8 cellular contexts compared by ENCODE assay signal in the genomic region with DNA sequence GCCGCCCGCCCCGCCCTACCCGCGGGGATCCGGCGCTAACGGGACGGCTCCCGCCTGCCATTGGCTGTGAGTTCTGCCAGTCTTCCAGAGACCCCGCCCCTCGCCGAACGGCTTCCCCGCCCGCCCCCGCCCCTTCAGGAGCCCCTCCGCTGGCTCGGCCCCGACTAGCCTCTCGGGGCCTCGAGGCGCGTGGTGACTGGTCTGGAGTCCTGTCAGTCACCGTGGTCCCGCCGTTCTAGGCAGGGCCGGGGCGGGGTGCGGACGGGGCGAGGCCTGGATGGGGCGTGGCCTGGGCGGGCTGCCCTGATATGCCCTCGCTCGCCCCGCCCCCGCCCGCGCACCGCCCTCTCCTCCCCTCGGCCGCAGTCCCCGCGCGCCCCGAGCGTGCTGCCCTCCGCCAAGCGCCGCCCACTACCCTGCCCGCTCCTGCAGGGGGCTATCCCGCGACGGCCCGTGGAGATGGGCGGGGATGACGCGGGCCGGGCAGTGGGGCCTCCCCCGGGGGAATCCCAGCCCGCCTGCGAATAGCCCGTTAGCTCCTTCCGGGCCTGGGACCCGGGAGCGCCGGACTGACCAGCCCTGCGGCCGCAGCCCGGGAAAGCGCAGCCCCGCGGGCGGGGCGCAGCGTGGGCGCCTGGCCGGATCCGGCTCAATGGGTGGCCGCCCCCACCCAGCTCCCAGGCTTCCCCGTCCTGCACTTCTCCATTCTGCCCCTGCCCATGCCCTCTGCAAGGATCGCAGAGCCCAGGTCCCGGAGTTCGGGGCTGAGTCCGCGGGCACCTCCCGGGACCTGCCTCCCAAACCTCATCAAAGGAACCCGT. TPM values are rescaled to one million over a fixed set of nuclear protein-coding genes. Genes with fewer than 3 reads are reported as not detected.
DNase-seq lines count a peak whose midpoint lies in the region; ATAC-seq, FAIRE-seq and TF ChIP-seq lines count a peak whose summit lies in the region.

No MANE protein-coding gene starts in this region.

- dilution Hi-C loops in keratinocyte (cut with MboI; ENCODE audit: extremely low pct_ligation_motif_present, low sequenced_read_pairs) = no loop called here

- ATAC-seq in GM19043 (IDR thresholded peaks at IDR 0.05; ENCODE audit: low read depth, unreplicated experiment) (peak; percentile 87), HG03342 (IDR thresholded peaks at IDR 0.05; ENCODE audit: unreplicated experiment) (peak; percentile 95)

- H3K4me1 ChIP-seq in keratinocyte (ENCODE audit: control insufficient read depth, extremely low read depth, insufficient read depth, low read length) = peaks cover 16% of the 10 kb centered on the region

- H3K4me3 ChIP-seq in AG10803 (ENCODE audit: low read length) = peak overlapping the region; percentile 88
- peak overlapping the region; percentile 77 to 95 (median 84) for H3K4me3 ChIP-seq in keratinocyte (ENCODE audit: control insufficient read depth in 2 of 3, extremely low read depth in 1 of 3, insufficient read depth in 2 of 3, low read depth in 1 of 3, low read length in 3 of 3)

- peak overlapping the region; percentile 78 for H3K9ac ChIP-seq in keratinocyte (ENCODE audit: control insufficient read depth, extremely low read depth, insufficient read depth, low read length)

- H3K4me2 ChIP-seq in keratinocyte (ENCODE audit: control insufficient read depth, extremely low read depth, insufficient read depth, low read depth, low read length) = peak overlapping the region; percentile 88

- H3K36me3 ChIP-seq in keratinocyte (ENCODE audit: control insufficient read depth in 2 of 2, extremely low read depth in 1 of 2, insufficient read depth in 2 of 2, low read length in 2 of 2) = no peaks in the 10 kb centered on the region

- H3K27ac ChIP-seq in keratinocyte (ENCODE audit: control insufficient read depth, insufficient read depth, low read length) = no peak overlapping the region

- no peaks in the 10 kb centered on the region for H4K20me1 ChIP-seq in keratinocyte (ENCODE audit: control insufficient read depth, extremely low read depth, insufficient read depth, low read length)

- no peaks in the 10 kb centered on the region for H3K79me2 ChIP-seq in keratinocyte (ENCODE audit: control insufficient read depth, insufficient read depth, low read length)

- DNase-seq in AG10803 (ENCODE audit: low read depth) (peak; percentile 99), NCI-H345 (lab: John Stamatoyannopoulos, UW) (peak; percentile 98), keratinocyte (ENCODE audit: low read depth, low spot score) (peak; percentile 80)
- DNase-seq in activated CD4-positive, CD25-positive, alpha-beta regulatory T cell (lab: John Stamatoyannopoulos, UW) = peak; percentile 98 to 100 (median 100)
- peak; percentile 99 for DNase-seq in central memory CD4-positive, alpha-beta T cell
- peak; percentile 99 for DNase-seq in stimulated activated CD4-positive, alpha-beta T cell treated with anti-CD3 and anti-CD28 coated beads, Interleukin-12 subunit alpha, Interleukin-12 subunit beta, amount 100 ng/mL, for 4 hours

- no peak for FAIRE-seq in keratinocyte (lab: Jason Lieb, UNC)

- H3K9me3 ChIP-seq in keratinocyte (ENCODE audit: control insufficient read depth, low read depth, low read length) = no peaks in the 10 kb centered on the region

- H3K27me3 ChIP-seq in keratinocyte (ENCODE audit: control insufficient read depth, extremely low read depth, insufficient read depth, low read length) = no peaks in the 10 kb centered on the region

- TF ChIP-seq CTCF in AG10803 (conservative IDR thresholded peaks at IDR 0.05; ENCODE audit: low read length) (no peak), keratinocyte (optimal IDR thresholded peaks at IDR 0.05 in 1 of 3, IDR thresholded peaks at IDR 0.05 in 1 of 3, conservative IDR thresholded peaks at IDR 0.05 in 1 of 3; ENCODE audit: extremely low read depth in 1 of 3, insufficient read depth in 2 of 3, low read length in 3 of 3) (no peak)

- peak overlapping the region; percentile 84 for H2AFZ ChIP-seq in keratinocyte (ENCODE audit: control insufficient read depth, low read length)

- no peaks in the 10 kb centered on the region for H3K9me1 ChIP-seq in keratinocyte (ENCODE audit: control insufficient read depth, extremely low read depth, insufficient read depth, low read length)

RNA-seq across cellular contexts. Expression of gene HIP1, which starts 0.4 kb away (rescaled TPM):
- 5.0 to 6.9 TPM (median 5.3 TPM) in 3 replicates for polyA plus RNA-seq in keratinocyte
- polyA plus RNA-seq in keratinocyte (2011; ENCODE audit: low read depth) = 4.0 TPM
- polyA plus RNA-seq in keratinocyte (2011; cell fraction: cytosol; rRNA removed) = 5.3 and 5.5 TPM in 2 replicates
- polyA plus RNA-seq in keratinocyte (2011; cell fraction: nucleus; rRNA removed) = 9.0 and 10.3 TPM in 2 replicates
- polyA plus RNA-seq in keratinocyte (2012; ENCODE audit: low replicate concordance) = 1.7 and 5.5 TPM in 2 replicates
- polyA minus RNA-seq in keratinocyte = 9.5 to 13.5 TPM (median 10.6 TPM) in 3 replicates
- polyA minus RNA-seq in keratinocyte (2011; cell fraction: cytosol; rRNA and poly(A)+ RNA removed) = 8.4 TPM
- 5.9 and 14.0 TPM in 2 replicates for polyA minus RNA-seq in keratinocyte (2011; cell fraction: nucleus; rRNA and poly(A)+ RNA removed)

RNA-seq across cellular contexts. Expression of gene CCL26, which starts 32.8 kb away (rescaled TPM):
- 0.20 TPM in 1 of 3 replicates, not detected in the others for polyA plus RNA-seq in keratinocyte
- polyA plus RNA-seq in keratinocyte (2011; ENCODE audit: low read depth) = not detected
- polyA plus RNA-seq in keratinocyte (2011; cell fraction: cytosol; rRNA removed) = not detected in 2 replicates
- polyA plus RNA-seq in keratinocyte (2011; cell fraction: nucleus; rRNA removed) = 0.71 TPM in 1 of 2 replicates, not detected in the other
- not detected in 2 replicates for polyA plus RNA-seq in keratinocyte (2012; ENCODE audit: low replicate concordance)
- not detected in 3 replicates for polyA minus RNA-seq in keratinocyte
- polyA minus RNA-seq in keratinocyte (2011; cell fraction: cytosol; rRNA and poly(A)+ RNA removed) = not detected
- not detected in 2 replicates for polyA minus RNA-seq in keratinocyte (2011; cell fraction: nucleus; rRNA and poly(A)+ RNA removed)
